ENCODE assay signal across 8 cellular contexts in genomic region chr2:74457129-74457548, GRCh38. TPM values are rescaled to one million over a fixed set of nuclear protein-coding genes. Genes with fewer than 3 reads are reported as not detected.
DNase-seq lines count a peak whose midpoint lies in the region; ATAC-seq and TF ChIP-seq lines count a peak whose summit lies in the region.

No MANE protein-coding gene starts in this region.

- H3K4me1 ChIP-seq in SK-N-SH (ENCODE audit: control insufficient read depth in 1 of 2, insufficient read depth in 2 of 2, low read depth in 1 of 2, low read length in 1 of 2) (peaks cover 14 to 31% of the 10 kb centered on the region in 2 experiments; a peak in 3 of 4 replicates), foreskin keratinocyte (peaks cover 8% of the 10 kb centered on the region)

- no peaks in the 10 kb centered on the region for H4K20me1 ChIP-seq in SK-N-SH (ENCODE audit: insufficient read depth)

- H3K27me3 ChIP-seq in SK-N-SH (ENCODE audit: insufficient read depth) = no peaks in the 10 kb centered on the region
- H3K27me3 ChIP-seq in foreskin keratinocyte = no peaks in the 10 kb centered on the region

- H3K4me2 ChIP-seq in SK-N-SH = peak overlapping the region; percentile 95

- peaks cover 13% of the 10 kb centered on the region for H3F3A ChIP-seq in SK-N-SH (replicated peaks; ENCODE audit: insufficient read depth)

- intact Hi-C loops in sciatic nerve (cut with DNase I) = no loop called here

- H3K9me3 ChIP-seq in SK-N-SH = no peaks in the 10 kb centered on the region

- no peaks in the 10 kb centered on the region for H3K9me2 ChIP-seq in SK-N-SH

- TF ChIP-seq CTCF in SK-N-SH (IDR thresholded peaks at IDR 0.05) (no peak), foreskin keratinocyte (conservative IDR thresholded peaks at IDR 0.05) (no peak)

- H3K9ac ChIP-seq in SK-N-SH = peak overlapping the region; percentile 44; the same call in 1 of the 2 replicates

- peaks cover 29% of the 10 kb centered on the region for H3K79me2 ChIP-seq in SK-N-SH (ENCODE audit: insufficient read depth)

- WGBS in SK-N-SH (ENCODE audit: low lambda C conversion rate) = 6% methylated on average over 17 of the region's 27 CpGs

- H3K4me3 ChIP-seq in SK-N-SH (ENCODE audit: low read depth in 2 of 2, low read length in 1 of 2) (peak overlapping the region; percentile 68 to 70), skeletal muscle cell (ENCODE audit: low read depth, low read length) (peak overlapping the region; percentile 98)

- POLR2A ChIA-PET in SK-N-SH (lab: Yijun Ruan, JAX) = interaction anchor here (0.7 to 5.9 kb wide), 8 partner anchors 8 to 56 kb away, joined by 3 to 60 read pairs (median 10); partner anchors contain the start of genes C2orf81, CCDC142, MOGS and MRPL53

- CTCF ChIA-PET in SK-N-SH (lab: Yijun Ruan, JAX) = interaction anchor here (0.5 to 2.8 kb wide), 9 partner anchors 10 to 720 kb away, joined by 3 to 10 read pairs (median 4); partner anchors contain the start of genes CCDC142, PCGF1, TPRKB and TTC31

- ATAC-seq in foreskin keratinocyte = no peak
- ATAC-seq in sciatic nerve = no peak

- H3K36me3 ChIP-seq in SK-N-SH (replicated peaks in 1 of 2; ENCODE audit: control insufficient read depth in 1 of 2, insufficient read depth in 2 of 2, low read length in 1 of 2) = peaks cover 0 to 22% of the 10 kb centered on the region in 2 experiments

- DNase-seq in NCI-H2196 treated with DMSO at 0.1 percent for 48 hours (lab: John Stamatoyannopoulos, UW; ENCODE audit: unreplicated experiment) (peak; percentile 21), NCI-H2196 (lab: John Stamatoyannopoulos, UW; ENCODE audit: unreplicated experiment) (no peak), SK-N-SH (no peak), foreskin keratinocyte (no peak), skeletal muscle cell (ENCODE audit: low read depth) (no peak), CD1c-positive myeloid dendritic cell (ENCODE audit: extremely low spot score) (no peak), sciatic nerve (ENCODE audit: low spot score) (no peak), NCI-H2227 (lab: John Stamatoyannopoulos, UW; ENCODE audit: unreplicated experiment) (no peak)

- H2AFZ ChIP-seq in SK-N-SH (ENCODE audit: low read depth) = 0 out of 2 replicates have a peak overlapping the region, but pooled peaks have one; percentile 27

- TF ChIP-seq EP300 in SK-N-SH (IDR thresholded peaks at IDR 0.05; ENCODE audit: borderline replicate concordance in 1 of 2, low read depth in 1 of 2, low read length in 1 of 2) = no peak

- TF ChIP-seq RAD21 in SK-N-SH (IDR thresholded peaks at IDR 0.05; ENCODE audit: low read length) = no peak

- H3K27ac ChIP-seq in SK-N-SH (ENCODE audit: low read depth in 2 of 2, low read length in 1 of 2) (peak overlapping the region; percentile 69 to 99; a peak in 3 of 4 replicates), foreskin keratinocyte (peak overlapping the region; percentile 96)

TF ChIP-seq in SK-N-SH, 30 proteins besides CTCF, POLR2A, EP300 and RAD21 (continues in another document):
- TF ChIP-seq GATA2 (CRISPR knock-in tag; IDR thresholded peaks at IDR 0.05) = no peak
- TF ChIP-seq ZBTB33 (IDR thresholded peaks at IDR 0.05; ENCODE audit: borderline replicate concordance, low read depth) = no peak
- no peak for TF ChIP-seq RCOR1 (IDR thresholded peaks at IDR 0.05; ENCODE audit: low read length)
- no peak for TF ChIP-seq SIN3A (IDR thresholded peaks at IDR 0.05; ENCODE audit: borderline replicate concordance, low read depth, low read length)
- TF ChIP-seq YY1 (IDR thresholded peaks at IDR 0.05; ENCODE audit: low read depth) = 0 out of 2 replicates have a peak, but pooled peaks have one; percentile 4
- TF ChIP-seq RFX5 (IDR thresholded peaks at IDR 0.05; ENCODE audit: low read length) = no peak
- TF ChIP-seq MXI1 (IDR thresholded peaks at IDR 0.05; ENCODE audit: low read depth, low read length) = peak; percentile 30; the same call in 1 of the 2 replicates
- TF ChIP-seq SMC3 (IDR thresholded peaks at IDR 0.05; ENCODE audit: low read depth, low read length) = no peak
- TF ChIP-seq POLR2AphosphoS5 (IDR thresholded peaks at IDR 0.05; ENCODE audit: low read depth, low read length) = no peak
- TF ChIP-seq CHD2 (IDR thresholded peaks at IDR 0.05; ENCODE audit: low read length, partially characterized antibody) = no peak
- TF ChIP-seq IRF3 (IDR thresholded peaks at IDR 0.05; ENCODE audit: low read depth, low read length) = no peak
- 0 out of 2 replicates have a peak, but pooled peaks have one; percentile 7 for TF ChIP-seq REST (IDR thresholded peaks at IDR 0.05; ENCODE audit: low read depth, low read length)
- no peak; the same call in 1 of the 2 replicates for TF ChIP-seq GABPA (IDR thresholded peaks at IDR 0.05; ENCODE audit: low read depth)

RNA-seq across cellular contexts. Expression of gene WBP1, which starts 1.1 kb away (rescaled TPM):
- 184 and 193 TPM in 2 replicates for polyA plus RNA-seq in SK-N-SH (2012; rRNA removed)
- 70.5 and 98.4 TPM in 2 replicates for polyA plus RNA-seq in SK-N-SH (2012; cell fraction: cytosol; rRNA removed)
- 969 and 1,280 TPM in 2 replicates for polyA plus RNA-seq in SK-N-SH (2012; cell fraction: nucleus; rRNA removed)
- 47.6 and 63.9 TPM in 2 replicates for total RNA-seq in foreskin keratinocyte
- 69.7 and 91.6 TPM in 2 replicates for polyA plus RNA-seq in foreskin keratinocyte
- 68.6 TPM for total RNA-seq in sciatic nerve

RNA-seq across cellular contexts. Expression of gene INO80B, which starts 2.3 kb away (rescaled TPM):
- polyA plus RNA-seq in SK-N-SH (2012; rRNA removed) = 41.7 and 48.4 TPM in 2 replicates
- polyA plus RNA-seq in SK-N-SH (2012; cell fraction: cytosol; rRNA removed) = 20.6 and 28.3 TPM in 2 replicates
- polyA plus RNA-seq in SK-N-SH (2012; cell fraction: nucleus; rRNA removed) = 259 and 308 TPM in 2 replicates
- total RNA-seq in foreskin keratinocyte = 33.4 and 36.2 TPM in 2 replicates
- polyA plus RNA-seq in foreskin keratinocyte = 43.7 and 50.7 TPM in 2 replicates
- total RNA-seq in sciatic nerve = 38.2 TPM

RNA-seq across cellular contexts. Expression of gene MOGS, which starts 8.0 kb away (rescaled TPM):
- 69.3 and 69.4 TPM in 2 replicates for polyA plus RNA-seq in SK-N-SH (2012; rRNA removed)
- 30.3 and 39.2 TPM in 2 replicates for polyA plus RNA-seq in SK-N-SH (2012; cell fraction: cytosol; rRNA removed)
- 228 and 241 TPM in 2 replicates for polyA plus RNA-seq in SK-N-SH (2012; cell fraction: nucleus; rRNA removed)
- 65.2 and 67.6 TPM in 2 replicates for total RNA-seq in foreskin keratinocyte
- polyA plus RNA-seq in foreskin keratinocyte = 56.3 and 57.1 TPM in 2 replicates
- total RNA-seq in sciatic nerve = 39.5 TPM

RNA-seq across cellular contexts. Expression of gene MRPL53, which starts 15.3 kb away (rescaled TPM):
- polyA plus RNA-seq in SK-N-SH (2012; rRNA removed) = 60.6 and 95.0 TPM in 2 replicates
- 47.2 and 53.4 TPM in 2 replicates for polyA plus RNA-seq in SK-N-SH (2012; cell fraction: cytosol; rRNA removed)
- polyA plus RNA-seq in SK-N-SH (2012; cell fraction: nucleus; rRNA removed) = 55.9 and 87.0 TPM in 2 replicates
- total RNA-seq in foreskin keratinocyte = 58.0 and 76.4 TPM in 2 replicates
- 96.5 and 102 TPM in 2 replicates for polyA plus RNA-seq in foreskin keratinocyte
- 54.4 TPM for total RNA-seq in sciatic nerve

RNA-seq across cellular contexts. Expression of gene RTKN, which starts 15.4 kb away (rescaled TPM):
- polyA plus RNA-seq in SK-N-SH (2012; rRNA removed) = 22.6 and 23.4 TPM in 2 replicates
- polyA plus RNA-seq in SK-N-SH (2012; cell fraction: cytosol; rRNA removed) = 8.6 and 13.1 TPM in 2 replicates
- 80.0 and 93.6 TPM in 2 replicates for polyA plus RNA-seq in SK-N-SH (2012; cell fraction: nucleus; rRNA removed)
- 143 and 188 TPM in 2 replicates for total RNA-seq in foreskin keratinocyte
- 132 and 168 TPM in 2 replicates for polyA plus RNA-seq in foreskin keratinocyte
- total RNA-seq in sciatic nerve = 76.0 TPM
